32 cellular contexts compared by ENCODE assay signal in the genomic region with DNA sequence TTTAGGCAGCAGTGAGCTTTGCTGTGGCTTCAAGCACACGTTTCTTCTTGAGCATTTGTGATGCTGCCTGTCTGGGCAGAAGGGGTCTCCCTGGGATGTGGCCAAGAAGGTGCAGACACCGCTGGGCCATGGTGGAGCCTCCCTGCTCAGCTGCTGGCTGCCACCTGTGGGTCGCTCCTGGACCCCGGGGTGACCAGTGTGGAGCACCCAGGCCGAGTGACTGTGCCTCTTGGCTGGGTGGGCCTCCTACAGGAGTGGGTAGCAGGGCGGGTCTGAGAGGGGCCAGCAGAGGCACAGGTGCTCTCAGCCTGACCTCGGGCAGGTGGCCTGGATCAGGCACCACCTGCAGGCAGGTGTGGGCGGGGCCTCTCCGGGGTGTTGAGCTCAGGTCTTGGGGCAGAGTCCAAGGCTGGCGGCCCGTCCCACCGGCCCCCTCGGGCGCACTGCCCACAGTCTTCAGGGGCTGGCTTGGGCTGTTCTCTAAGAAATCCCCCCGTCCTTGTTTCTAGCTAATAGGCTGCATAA.
"Had no signal": no experiment of that assay in that cellular context is flagged by ENCODE, and none has a peak within 500 bp of the region (broad histone marks: within the 10 kb centered on the region; RNA-seq: fewer than 3 reads in every experiment).

No MANE protein-coding gene starts in this region.

- H3K4me1 ChIP-seq: esophagus muscularis mucosa, foreskin keratinocyte, gastrocnemius medialis, heart left ventricle had no signal

- H3K9me3 Mint-ChIP-seq: activated B cell treated with CpG ODN at 0.5 μM for 24 hours; activated T-cell treated with anti-CD3 and anti-CD28 coated beads, Interleukin-2, amount 50 U/mL, for 4 hours; activated T-helper 17 cell treated with anti-CD3 and anti-CD28 coated beads, Interleukin-2, amount 50 U/mL, for 72 hours; central memory CD8-positive, alpha-beta T cell; effector memory CD8-positive, alpha-beta T cell; T-helper 2 cell treated with Interferon-gamma antibody and Interleukin-4, amounts not matched to agents 5 μg/mL and 100 μg/mL, for 36 hours had no signal

- H3K36me3 ChIP-seq: brain microvascular endothelial cell, gastrocnemius medialis, heart left ventricle, WERI-Rb-1 had no signal

- H3K27me3 ChIP-seq: brain microvascular endothelial cell, esophagus muscularis mucosa, foreskin keratinocyte, gastrocnemius medialis, heart left ventricle had no signal

- H3K9me3 ChIP-seq: gastrocnemius medialis had no signal

- H3K27ac ChIP-seq: brain microvascular endothelial cell, esophagus muscularis mucosa, foreskin keratinocyte, gastrocnemius medialis, heart left ventricle, WERI-Rb-1 had no signal

- ATAC-seq: activated CD4-positive, CD25-positive, alpha-beta regulatory T cell treated with anti-CD3 and anti-CD28 coated beads, Interleukin-2, amount 50 U/mL, for 24 hours; activated CD8-positive, alpha-beta T cell treated with anti-CD3 and anti-CD28 coated beads for 36 hours; activated T-cell treated with anti-CD3 and anti-CD28 coated beads, Interleukin-2, amount 50 U/mL, for 4 hours; activated T-helper 17 cell treated with anti-CD3 and anti-CD28 coated beads, Interleukin-2, amount 50 U/mL, for 72 hours; effector memory CD8-positive, alpha-beta T cell; foreskin keratinocyte; gastrocnemius medialis; heart left ventricle; T-helper 17 cell had no signal

- H3K4me3 Mint-ChIP-seq: activated B cell treated with CpG ODN at 0.5 μM for 24 hours; activated CD8-positive, alpha-beta T cell treated with anti-CD3 and anti-CD28 coated beads for 36 hours; activated naive CD8-positive, alpha-beta T cell; activated T-cell treated with anti-CD3 and anti-CD28 coated beads, Interleukin-2, amount 50 U/mL, for 4 hours; activated T-helper 17 cell treated with anti-CD3 and anti-CD28 coated beads, Interleukin-2, amount 50 U/mL, for 72 hours; central memory CD8-positive, alpha-beta T cell; effector memory CD8-positive, alpha-beta T cell; T-helper 17 cell; T-helper 2 cell treated with Interferon-gamma antibody and Interleukin-4, amounts not matched to agents 5 μg/mL and 100 μg/mL, for 36 hours had no signal

- H3K27ac Mint-ChIP-seq: activated B cell treated with CpG ODN at 0.5 μM for 24 hours; activated CD8-positive, alpha-beta T cell treated with anti-CD3 and anti-CD28 coated beads for 36 hours; activated naive CD8-positive, alpha-beta T cell; activated T-helper 17 cell treated with anti-CD3 and anti-CD28 coated beads, Interleukin-2, amount 50 U/mL, for 72 hours; effector memory CD8-positive, alpha-beta T cell; T-helper 17 cell; T-helper 2 cell treated with Interferon-gamma antibody and Interleukin-4, amounts not matched to agents 5 μg/mL and 100 μg/mL, for 36 hours had no signal

- H3K4me3 ChIP-seq: esophagus muscularis mucosa, gastrocnemius medialis, heart left ventricle had no signal

- H3K27me3 Mint-ChIP-seq: activated B cell treated with CpG ODN at 0.5 μM for 24 hours; activated CD8-positive, alpha-beta T cell treated with anti-CD3 and anti-CD28 coated beads for 36 hours; activated naive CD8-positive, alpha-beta T cell; activated T-helper 17 cell treated with anti-CD3 and anti-CD28 coated beads, Interleukin-2, amount 50 U/mL, for 72 hours had no signal

- DNase-seq: activated B cell treated with CpG ODN at 0.5 μM for 24 hours; activated CD4-positive, alpha-beta T cell treated with anti-CD3 and anti-CD28 coated beads for 48 hours; activated CD4-positive, alpha-beta T cell treated with anti-CD3 and anti-CD28 coated beads, Interleukin-2, amount 50 U/mL, for 1 hour; activated CD4-positive, alpha-beta T cell treated with anti-CD3 and anti-CD28 coated beads, Interleukin-2, amount 50 U/mL, for 48 hours; activated CD8-positive, alpha-beta memory T cell treated with anti-CD3 and anti-CD28 coated beads for 24 hours; activated CD8-positive, alpha-beta T cell treated with anti-CD3 and anti-CD28 coated beads for 36 hours; activated effector memory CD4-positive, alpha-beta T cell treated with Interleukin-2 at 50 U/mL for 16 hours; activated gamma-delta T cell treated with Interleukin-2 at 50 U/mL for 16 hours; activated naive CD4-positive, alpha-beta T cell treated with anti-CD3 and anti-CD28 coated beads, Interleukin-2, amount 50 U/mL, for 16 hours; activated naive CD4-positive, alpha-beta T cell treated with Interleukin-2 at 50 U/mL for 16 hours; activated T-cell treated with anti-CD3 and anti-CD28 coated beads, Interleukin-2, amount 50 U/mL, for 4 hours; amniotic stem cell; anterior cingulate cortex; brain microvascular endothelial cell; cortex of kidney; dermis blood vessel endothelial cell; effector CD4-positive, alpha-beta T cell; effector memory CD8-positive, alpha-beta T cell; erythroblast; foreskin keratinocyte; gastrocnemius medialis; glutamatergic neuron; T-helper 17 cell; T1000; WERI-Rb-1 had no signal

- H3K4me1 Mint-ChIP-seq: activated B cell treated with CpG ODN at 0.5 μM for 24 hours; activated T-helper 17 cell treated with anti-CD3 and anti-CD28 coated beads, Interleukin-2, amount 50 U/mL, for 72 hours; central memory CD8-positive, alpha-beta T cell had no signal

- H3K36me3 Mint-ChIP-seq: activated naive CD8-positive, alpha-beta T cell had no signal
